In genomic region chr15:65940618-65940909, GRCh38 we compare ENCODE assay signal across 16 cellular contexts.
A peak's percentile ranks its signal among the peaks of the same experiment; 100 is the strongest.
DNase-seq lines count a peak whose midpoint lies in the region; ATAC-seq and TF ChIP-seq lines count a peak whose summit lies in the region.
"Had no signal": no experiment of that assay in that cellular context is flagged by ENCODE, and none has a peak within 500 bp of the region (broad histone marks: within the 10 kb centered on the region; RNA-seq: fewer than 3 reads in every experiment).

No MANE protein-coding gene starts in this region.

- no peak overlapping the region for H3K4me3 Mint-ChIP-seq in brain
- H3K4me3 Mint-ChIP-seq in activated CD8-positive, alpha-beta T cell treated with anti-CD3 and anti-CD28 coated beads, Interleukin-2, amount 10 ng/mL, durations not matched to agents 7 days and 5 days = no peak overlapping the region
- H3K4me3 Mint-ChIP-seq: activated naive CD8-positive, alpha-beta T cell treated with anti-CD3 and anti-CD28 coated beads, Interleukin-2, amount 10 ng/mL, durations not matched to agents 7 days and 5 days; dendritic cell treated with granulocyte-macrophage colony-stimulating factor and Interleukin-4, amounts not matched to agents 40 ng/mL and 50 ng/mL, for 4 days; type B pancreatic cell had no signal

- no peaks in the 10 kb centered on the region for H3K9me3 Mint-ChIP-seq in brain
- no peaks in the 10 kb centered on the region for H3K9me3 Mint-ChIP-seq in activated CD8-positive, alpha-beta T cell treated with anti-CD3 and anti-CD28 coated beads, Interleukin-2, amount 10 ng/mL, durations not matched to agents 7 days and 5 days (ENCODE audit: insufficient read depth)
- H3K9me3 Mint-ChIP-seq: activated naive CD8-positive, alpha-beta T cell treated with anti-CD3 and anti-CD28 coated beads, Interleukin-2, amount 10 ng/mL, durations not matched to agents 7 days and 5 days; dendritic cell treated with granulocyte-macrophage colony-stimulating factor and Interleukin-4, amounts not matched to agents 40 ng/mL and 50 ng/mL, for 4 days; type B pancreatic cell had no signal

- H3K36me3 ChIP-seq in kidney epithelial cell (ENCODE audit: control insufficient read depth, insufficient read depth, low read length) (no peaks in the 10 kb centered on the region), OCI-LY7 (ENCODE audit: insufficient read depth, low read length) (no peaks in the 10 kb centered on the region)

- H3K4me1 Mint-ChIP-seq in brain = peaks cover 49% of the 10 kb centered on the region
- H3K4me1 Mint-ChIP-seq in activated CD8-positive, alpha-beta T cell treated with anti-CD3 and anti-CD28 coated beads, Interleukin-2, amount 10 ng/mL, durations not matched to agents 7 days and 5 days (ENCODE audit: low read depth) = peaks cover 30% of the 10 kb centered on the region

- peak overlapping the region in 4 of 5 experiments; percentile 64 to 82 (median 80) for H3K27ac Mint-ChIP-seq in brain
- no peak overlapping the region for H3K27ac Mint-ChIP-seq in activated CD8-positive, alpha-beta T cell treated with anti-CD3 and anti-CD28 coated beads, Interleukin-2, amount 10 ng/mL, durations not matched to agents 7 days and 5 days
- H3K27ac Mint-ChIP-seq: activated naive CD8-positive, alpha-beta T cell treated with anti-CD3 and anti-CD28 coated beads, Interleukin-2, amount 10 ng/mL, durations not matched to agents 7 days and 5 days; dendritic cell treated with granulocyte-macrophage colony-stimulating factor and Interleukin-4, amounts not matched to agents 40 ng/mL and 50 ng/mL, for 4 days; type B pancreatic cell had no signal

- H3K4me1 ChIP-seq in OCI-LY7 (ENCODE audit: insufficient read depth, low read length, poor library complexity, severe bottlenecking) = no peaks in the 10 kb centered on the region
- H3K4me1 ChIP-seq: parathyroid adenoma had no signal

- intact Hi-C loops in OCI-LY7 (cut with micrococcal nuclease; ENCODE audit: unreplicated experiment) = no loop called here

- no peaks in the 10 kb centered on the region for H3K79me2 ChIP-seq in OCI-LY7 (ENCODE audit: insufficient read depth, low read depth, low read length)
- H3K79me2 ChIP-seq: parathyroid adenoma had no signal

- no peaks in the 10 kb centered on the region for H3K9me3 ChIP-seq in OCI-LY7 (ENCODE audit: low read length)

- H3K36me3 Mint-ChIP-seq in brain = no peaks in the 10 kb centered on the region
- no peaks in the 10 kb centered on the region for H3K36me3 Mint-ChIP-seq in activated CD8-positive, alpha-beta T cell treated with anti-CD3 and anti-CD28 coated beads, Interleukin-2, amount 10 ng/mL, durations not matched to agents 7 days and 5 days (ENCODE audit: low read depth)
- H3K36me3 Mint-ChIP-seq: activated naive CD8-positive, alpha-beta T cell treated with anti-CD3 and anti-CD28 coated beads, Interleukin-2, amount 10 ng/mL, durations not matched to agents 7 days and 5 days; type B pancreatic cell had no signal

- H3K27me3 Mint-ChIP-seq in brain = peaks cover 2% of the 10 kb centered on the region
- peaks cover 11% of the 10 kb centered on the region for H3K27me3 Mint-ChIP-seq in activated CD8-positive, alpha-beta T cell treated with anti-CD3 and anti-CD28 coated beads, Interleukin-2, amount 10 ng/mL, durations not matched to agents 7 days and 5 days (ENCODE audit: low read depth)

- no peak overlapping the region for H3K4me2 ChIP-seq in OCI-LY7 (ENCODE audit: low read length)

- BruUV-seq in OCI-LY7 (replicated peaks; lab: Mats Ljungman, UMichigan) = no TSS peak

- no peak for ATAC-seq in GM18519 (IDR thresholded peaks at IDR 0.05; ENCODE audit: low FRiP score, unreplicated experiment)
- ATAC-seq in activated CD8-positive, alpha-beta T cell treated with anti-CD3 and anti-CD28 coated beads, Interleukin-2, amount 10 ng/mL, durations not matched to agents 7 days and 5 days = no peak

- H3K4me3 ChIP-seq in AG10803 (ENCODE audit: low read length) (no peak overlapping the region), kidney epithelial cell (ENCODE audit: low read depth, low read length) (no peak overlapping the region), OCI-LY7 (ENCODE audit: low read depth, low read length, poor library complexity, severe bottlenecking) (no peak overlapping the region)

- no peak overlapping the region for H3K27ac ChIP-seq in OCI-LY7 (ENCODE audit: low read depth, low read length, poor library complexity, severe bottlenecking)
- H3K27ac ChIP-seq: parathyroid adenoma, VCaP had no signal

- CTCF ChIA-PET in OCI-LY7 (lab: Charles Lee; ENCODE audit: unreplicated experiment) = no interaction called here
- CTCF ChIA-PET in activated CD8-positive, alpha-beta T cell treated with anti-CD3 and anti-CD28 coated beads, Interleukin-2, amount 10 ng/mL, durations not matched to agents 7 days and 5 days (lab: Charles Lee) = no interaction called here

- no peaks in the 10 kb centered on the region for H3K27me3 ChIP-seq in kidney epithelial cell (ENCODE audit: control insufficient read depth, insufficient read depth, low read length)

- TF ChIP-seq CTCF in AG10803 (conservative IDR thresholded peaks at IDR 0.05; ENCODE audit: low read length) (no peak), brain (conservative IDR thresholded peaks at IDR 0.05) (no peak), kidney epithelial cell (IDR thresholded peaks at IDR 0.05; ENCODE audit: insufficient read depth, low read length, poor library complexity, severe bottlenecking) (no peak), OCI-LY7 (conservative IDR thresholded peaks at IDR 0.05; ENCODE audit: low read length) (no peak)

- POLR2A ChIA-PET in OCI-LY7 (lab: Charles Lee) = no interaction called here
- POLR2A ChIA-PET in activated CD8-positive, alpha-beta T cell treated with anti-CD3 and anti-CD28 coated beads, Interleukin-2, amount 10 ng/mL, durations not matched to agents 7 days and 5 days (lab: Charles Lee) = no interaction called here

- DNase-seq in AG10803 (ENCODE audit: low read depth) (peak; percentile 13), HPDE6-E6E7 (ENCODE audit: extremely low spot score) (peak; percentile 42), kidney epithelial cell (ENCODE audit: low read depth) (peak; percentile 29), OCI-LY7 (ENCODE audit: low spot score) (no peak), cerebellar cortex (ENCODE audit: low spot score) (no peak)
- DNase-seq in activated CD8-positive, alpha-beta T cell treated with anti-CD3 and anti-CD28 coated beads, Interleukin-2, amount 10 ng/mL, durations not matched to agents 7 days and 5 days = no peak
- DNase-seq: activated naive CD8-positive, alpha-beta T cell treated with anti-CD3 and anti-CD28 coated beads, Interleukin-2, amount 10 ng/mL, durations not matched to agents 7 days and 5 days; GDM1; Kasumi-1; midbrain had no signal

- no peak overlapping the region for H2AFZ ChIP-seq in OCI-LY7 (ENCODE audit: low read length)
- H2AFZ ChIP-seq: parathyroid adenoma had no signal

- H4K20me1 ChIP-seq in OCI-LY7 (ENCODE audit: insufficient read depth, low read length) = no peaks in the 10 kb centered on the region

- no peaks in the 10 kb centered on the region for H3K9me2 ChIP-seq in OCI-LY7 (ENCODE audit: insufficient read depth, low read length)

Comparison
In these comparisons a context has a peak if more than half of its experiments do, and no peak if none do; other contexts are left out.
1. DNase-seq: peak in AG10803 (single experiment), HPDE6-E6E7 (single experiment) and kidney epithelial cell (single experiment); none in OCI-LY7 (single experiment), activated CD8-positive, alpha-beta T cell treated with anti-CD3 and anti-CD28 coated beads, Interleukin-2, amount 10 ng/mL, durations not matched to agents 7 days and 5 days (single experiment) and cerebellar cortex (single experiment).